ENCODE assay signal across 7 cellular contexts in the genomic region with DNA sequence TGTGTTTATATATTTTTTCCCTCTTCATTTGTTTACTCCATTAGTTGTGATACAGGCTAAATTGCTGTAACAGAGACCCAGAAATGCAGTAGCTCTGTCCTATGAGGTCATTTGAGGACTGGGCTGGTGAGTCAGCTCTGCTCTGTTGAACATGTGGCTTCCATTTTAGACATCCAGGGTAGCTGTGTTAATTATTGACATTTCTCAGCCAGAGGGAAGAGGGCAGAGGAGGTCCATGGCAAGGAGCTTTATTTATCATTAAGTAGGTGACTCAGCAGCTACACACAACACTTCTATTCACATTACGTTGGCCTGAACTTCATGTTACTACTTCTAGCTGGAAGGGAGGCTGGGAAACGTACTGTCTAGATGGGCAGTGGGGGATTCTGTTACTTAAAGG.
DNase-seq lines count a peak whose midpoint lies in the region; ATAC-seq, FAIRE-seq and TF ChIP-seq lines count a peak whose summit lies in the region.

No MANE protein-coding gene starts in this region.

- 10 to 42% (median 14%) methylated on average over 2 of the region's 2 CpGs for WGBS in small intestine, 3 donors

- no peaks in the 10 kb centered on the region for H3K27me3 ChIP-seq in small intestine (ENCODE audit: control insufficient read depth in 2 of 2, insufficient read depth in 2 of 2, low read length in 2 of 2)

- DNase-seq in GM19239 (ENCODE audit: insufficient read length, low spot score) (peak; percentile 4), brain pericyte (ENCODE audit: low read depth, low spot score) (peak; percentile 15), small intestine (peak; percentile 91), NCI-H1694 (lab: John Stamatoyannopoulos, UW) (no peak), mesothelial cell of epicardium (ENCODE audit: low spot score in 2 of 2, unreplicated experiment in 2 of 2) (no peak), NCI-H226 (no peak)

- H3K9me3 ChIP-seq in small intestine (ENCODE audit: control insufficient read depth, low read depth): no peaks in the 10 kb centered on the region

- no peak overlapping the region for H3K4me3 Mint-ChIP-seq in mesothelial cell of epicardium

- peak; percentile 95 for ATAC-seq in HG03558 (IDR thresholded peaks at IDR 0.05; ENCODE audit: extremely low read depth, unreplicated experiment)

- no peak overlapping the region for H3K4me3 ChIP-seq in small intestine (ENCODE audit: low read depth in 1 of 2, low read length in 2 of 2)

- peaks cover 4% of the 10 kb centered on the region for H3K9me3 Mint-ChIP-seq in mesothelial cell of epicardium

- TF ChIP-seq CTCF in mesothelial cell of epicardium (IDR thresholded peaks at IDR 0.05; ENCODE audit: unreplicated experiment): no peak

- no peaks in the 10 kb centered on the region for H3K27me3 Mint-ChIP-seq in mesothelial cell of epicardium (ENCODE audit: low read depth)

- FAIRE-seq in GM19239 (lab: Jason Lieb, UNC): peak; percentile 61
- peak; percentile 15 for FAIRE-seq in small intestine (lab: Jason Lieb, UNC)

- H3K4me1 ChIP-seq in small intestine (ENCODE audit: control insufficient read depth in 2 of 2, insufficient read depth in 1 of 2, low read depth in 1 of 2, low read length in 1 of 2): no peaks in the 10 kb centered on the region

- H3K27ac Mint-ChIP-seq in mesothelial cell of epicardium: no peak overlapping the region

- peaks cover 4% of the 10 kb centered on the region for H3K4me1 Mint-ChIP-seq in mesothelial cell of epicardium

- H3K27ac ChIP-seq in small intestine (ENCODE audit: low read depth in 1 of 2, low read length in 1 of 2): no peak overlapping the region

- no peaks in the 10 kb centered on the region for H3K36me3 Mint-ChIP-seq in mesothelial cell of epicardium

- H3K36me3 ChIP-seq in small intestine (ENCODE audit: control insufficient read depth in 2 of 2, insufficient read depth in 2 of 2, low read length in 2 of 2): no peaks in the 10 kb centered on the region

Comparison
In these comparisons a context has a peak if more than half of its experiments do, and no peak if none do; other contexts are left out.
1. DNase-seq: peak in GM19239 (single experiment), brain pericyte (single experiment) and small intestine (single experiment); none in NCI-H1694 (single experiment), mesothelial cell of epicardium (0 of 2) and NCI-H226 (single experiment).